ENCODE assay signal across 19 cellular contexts in genomic region chr10:89652971-89653370, GRCh38. TPM values are rescaled to one million over a fixed set of nuclear protein-coding genes. Genes with fewer than 3 reads are reported as not detected.
DNase-seq lines count a peak whose midpoint lies in the region; ATAC-seq and TF ChIP-seq lines count a peak whose summit lies in the region.
"Had no signal": no experiment of that assay in that cellular context is flagged by ENCODE, and none has a peak within 500 bp of the region (broad histone marks: within the 10 kb centered on the region; RNA-seq: fewer than 3 reads in every experiment).

No MANE protein-coding gene starts in this region.

- intact Hi-C loops in OCI-LY7 (cut with micrococcal nuclease; ENCODE audit: unreplicated experiment), result no loop called here

- no peak for TF ChIP-seq EP300 in tibial nerve (IDR thresholded peaks at IDR 0.05)

- CTCF ChIA-PET in OCI-LY7 (lab: Charles Lee; ENCODE audit: unreplicated experiment), result no interaction called here

- H3K4me3 ChIP-seq in BLaER1 treated with 17β-estradiol and CSF1 and Interleukin-3, amounts not matched to agents 10 nM and 100 nM, result no peak overlapping the region
- H3K4me3 ChIP-seq in OCI-LY7 (ENCODE audit: low read depth, low read length, poor library complexity, severe bottlenecking), result no peak overlapping the region
- H3K4me3 ChIP-seq in tibial nerve, result no peak overlapping the region
- H3K4me3 ChIP-seq: K562, MG63 had no signal

- no peak for TF ChIP-seq CTCF in OCI-LY7 (conservative IDR thresholded peaks at IDR 0.05; ENCODE audit: low read length)
- TF ChIP-seq CTCF in nephron (IDR thresholded peaks at IDR 0.05; ENCODE audit: unreplicated experiment in 3 of 3), result no peak
- no peak for TF ChIP-seq CTCF in tibial nerve (IDR thresholded peaks at IDR 0.05)
- TF ChIP-seq CTCF in foreskin keratinocyte (conservative IDR thresholded peaks at IDR 0.05), result no peak

- ATAC-seq in HG02678 (IDR thresholded peaks at IDR 0.05; ENCODE audit: unreplicated experiment) (peak; percentile 4), foreskin keratinocyte (no peak)
- ATAC-seq: K562 had no signal

- H3K36me3 ChIP-seq in BLaER1 treated with 17β-estradiol and CSF1 and Interleukin-3, amounts not matched to agents 10 nM and 100 nM, result no peaks in the 10 kb centered on the region
- H3K36me3 ChIP-seq in OCI-LY7 (ENCODE audit: insufficient read depth, low read length), result no peaks in the 10 kb centered on the region
- H3K36me3 ChIP-seq in tibial nerve, result no peaks in the 10 kb centered on the region
- H3K36me3 ChIP-seq: MG63 had no signal

- H3K4me1 ChIP-seq in BLaER1 treated with 17β-estradiol and CSF1 and Interleukin-3, amounts not matched to agents 10 nM and 100 nM, result peaks cover 21 to 42% (median 26%) of the 10 kb centered on the region in 10 experiments; a peak in 19 of 20 replicates
- H3K4me1 ChIP-seq in OCI-LY7 (ENCODE audit: insufficient read depth, low read length, poor library complexity, severe bottlenecking) (peaks cover 33% of the 10 kb centered on the region), tibial nerve (no peaks in the 10 kb centered on the region), foreskin keratinocyte (no peaks in the 10 kb centered on the region)

- H3K9me2 ChIP-seq in OCI-LY7 (ENCODE audit: insufficient read depth, low read length), result no peaks in the 10 kb centered on the region

- no peaks in the 10 kb centered on the region for H3K36me3 Mint-ChIP-seq in nephron (ENCODE audit: low read depth)
- no peaks in the 10 kb centered on the region for H3K36me3 Mint-ChIP-seq in activated naive CD8-positive, alpha-beta T cell treated with anti-CD3 and anti-CD28 coated beads for 36 hours
- H3K36me3 Mint-ChIP-seq: CD4-positive, alpha-beta memory T cell had no signal

- 92% methylated on average over 3 of the region's 3 CpGs for WGBS in tibial nerve, 2 donors

- H3K27me3 ChIP-seq in BLaER1 treated with 17β-estradiol and CSF1 and Interleukin-3, amounts not matched to agents 10 nM and 100 nM, result no peaks in the 10 kb centered on the region
- H3K27me3 ChIP-seq in tibial nerve, result no peaks in the 10 kb centered on the region
- H3K27me3 ChIP-seq in foreskin keratinocyte, result no peaks in the 10 kb centered on the region
- H3K27me3 ChIP-seq: MG63 had no signal

- H4K20me1 ChIP-seq in BLaER1 treated with 17β-estradiol and CSF1 and Interleukin-3, amounts not matched to agents 10 nM and 100 nM, result no peaks in the 10 kb centered on the region
- no peaks in the 10 kb centered on the region for H4K20me1 ChIP-seq in OCI-LY7 (ENCODE audit: insufficient read depth, low read length)

- no peak overlapping the region for H3K27ac ChIP-seq in BLaER1 treated with 17β-estradiol and CSF1 and Interleukin-3, amounts not matched to agents 10 nM and 100 nM
- H3K27ac ChIP-seq in OCI-LY7 (ENCODE audit: low read depth, low read length, poor library complexity, severe bottlenecking) (no peak overlapping the region), tibial nerve (no peak overlapping the region), foreskin keratinocyte (no peak overlapping the region)

- peak overlapping the region; percentile 7 to 48 (median 34) for H3K27ac Mint-ChIP-seq in nephron
- no peak overlapping the region for H3K27ac Mint-ChIP-seq in activated naive CD8-positive, alpha-beta T cell treated with anti-CD3 and anti-CD28 coated beads for 36 hours
- H3K27ac Mint-ChIP-seq: CD4-positive, alpha-beta memory T cell had no signal

- peaks cover 26% of the 10 kb centered on the region for H3K4me1 Mint-ChIP-seq in nephron
- H3K4me1 Mint-ChIP-seq in activated naive CD8-positive, alpha-beta T cell treated with anti-CD3 and anti-CD28 coated beads for 36 hours, result peaks cover 2% of the 10 kb centered on the region
- H3K4me1 Mint-ChIP-seq: CD4-positive, alpha-beta memory T cell had no signal

- TF ChIP-seq POLR2A in tibial nerve (IDR thresholded peaks at IDR 0.05), result no peak

- peak overlapping the region; percentile 18 to 66 (median 48); a peak in 15 of 22 replicates for H3K4me2 ChIP-seq in BLaER1 treated with 17β-estradiol and CSF1 and Interleukin-3, amounts not matched to agents 10 nM and 100 nM
- peak overlapping the region; percentile 29; the same call in 1 of the 2 replicates for H3K4me2 ChIP-seq in OCI-LY7 (ENCODE audit: low read length)

- H3K9ac ChIP-seq in BLaER1 treated with 17β-estradiol and CSF1 and Interleukin-3, amounts not matched to agents 10 nM and 100 nM, result no peak overlapping the region

- no peak overlapping the region for H3K4me3 Mint-ChIP-seq in nephron
- no peak overlapping the region for H3K4me3 Mint-ChIP-seq in activated naive CD8-positive, alpha-beta T cell treated with anti-CD3 and anti-CD28 coated beads for 36 hours
- H3K4me3 Mint-ChIP-seq: CD4-positive, alpha-beta memory T cell had no signal

- no peaks in the 10 kb centered on the region for H3K27me3 Mint-ChIP-seq in nephron (ENCODE audit: low read depth)
- peaks cover 18% of the 10 kb centered on the region for H3K27me3 Mint-ChIP-seq in activated naive CD8-positive, alpha-beta T cell treated with anti-CD3 and anti-CD28 coated beads for 36 hours

- no TSS peak for BruUV-seq in OCI-LY7 (replicated peaks; lab: Mats Ljungman, UMichigan)

- peaks cover 11% of the 10 kb centered on the region for H3K9me3 Mint-ChIP-seq in nephron
- no peaks in the 10 kb centered on the region for H3K9me3 Mint-ChIP-seq in activated naive CD8-positive, alpha-beta T cell treated with anti-CD3 and anti-CD28 coated beads for 36 hours

- peaks cover 7 to 28% (median 22%) of the 10 kb centered on the region in 11 experiments; a peak in 20 of 22 replicates for H3K9me3 ChIP-seq in BLaER1 treated with 17β-estradiol and CSF1 and Interleukin-3, amounts not matched to agents 10 nM and 100 nM (replicated peaks in 1 of 11)
- H3K9me3 ChIP-seq in OCI-LY7 (ENCODE audit: low read length) (no peaks in the 10 kb centered on the region), tibial nerve (peaks cover 0 to 7% (median 0%) of the 10 kb centered on the region in 4 donors)

- peak overlapping the region; percentile 76; the same call in 1 of the 2 replicates for H2AFZ ChIP-seq in OCI-LY7 (ENCODE audit: low read length)

- H3K79me2 ChIP-seq in OCI-LY7 (ENCODE audit: insufficient read depth, low read depth, low read length), result no peaks in the 10 kb centered on the region

- POLR2A ChIA-PET in OCI-LY7 (lab: Charles Lee), result no interaction called here

- DNase-seq in OCI-LY7 (ENCODE audit: low spot score) (no peak), tibial nerve (ENCODE audit: low spot score in 2 of 2) (no peak), cerebellum (ENCODE audit: low spot score) (no peak), foreskin keratinocyte (no peak)
- DNase-seq in activated naive CD8-positive, alpha-beta T cell treated with anti-CD3 and anti-CD28 coated beads for 36 hours, result no peak
- DNase-seq: AML-193; CD4-positive, alpha-beta memory T cell; GF-D8; H7; MG63; NCI-H1105 treated with DMSO at 0.1 percent for 48 hours; NCI-H187 treated with DMSO at 0.1 percent for 48 hours; NCI-H2171; NCI-H510A; SW 1271 had no signal

RNA-seq across cellular contexts. Expression of gene PANK1, which starts 7.9 kb away (rescaled TPM):
- 9.6 and 12.1 TPM in 2 replicates for total RNA-seq in OCI-LY7 (2014; rRNA removed; shearing (Covaris generic))
- total RNA-seq in OCI-LY7 (2022) (15.1 and 16.1 TPM in 2 replicates), tibial nerve (1 to 10 TPM; 6.3 to 9.6 (median 7.4) TPM), cerebellum (29.7 TPM), foreskin keratinocyte (6.1 and 8.4 TPM in 2 replicates)
- polyA plus RNA-seq in foreskin keratinocyte, result 2.6 and 3.9 TPM in 2 replicates
- 1 to 10 TPM; 2.0 TPM for total RNA-seq in activated naive CD8-positive, alpha-beta T cell treated with anti-CD3 and anti-CD28 coated beads for 36 hours

RNA-seq across cellular contexts. Expression of gene KIF20B, which starts 48.4 kb away (rescaled TPM):
- 25.0 and 30.2 TPM in 2 replicates for total RNA-seq in OCI-LY7 (2014; rRNA removed; shearing (Covaris generic))
- total RNA-seq in OCI-LY7 (2022), result 87.0 and 95.2 TPM in 2 replicates
- 1 to 10 TPM; 1.6 to 4.8 (median 2.3) TPM for total RNA-seq in tibial nerve
- 10.7 TPM for total RNA-seq in cerebellum
- total RNA-seq in foreskin keratinocyte, result 25.2 and 30.4 TPM in 2 replicates
- 5.7 and 7.9 TPM in 2 replicates for polyA plus RNA-seq in foreskin keratinocyte
- 10 to 100 TPM; 61.7 to 63.2 TPM for total RNA-seq in activated naive CD8-positive, alpha-beta T cell treated with anti-CD3 and anti-CD28 coated beads for 36 hours
